ENCODE assay signal across 20 cellular contexts in the genomic region with DNA sequence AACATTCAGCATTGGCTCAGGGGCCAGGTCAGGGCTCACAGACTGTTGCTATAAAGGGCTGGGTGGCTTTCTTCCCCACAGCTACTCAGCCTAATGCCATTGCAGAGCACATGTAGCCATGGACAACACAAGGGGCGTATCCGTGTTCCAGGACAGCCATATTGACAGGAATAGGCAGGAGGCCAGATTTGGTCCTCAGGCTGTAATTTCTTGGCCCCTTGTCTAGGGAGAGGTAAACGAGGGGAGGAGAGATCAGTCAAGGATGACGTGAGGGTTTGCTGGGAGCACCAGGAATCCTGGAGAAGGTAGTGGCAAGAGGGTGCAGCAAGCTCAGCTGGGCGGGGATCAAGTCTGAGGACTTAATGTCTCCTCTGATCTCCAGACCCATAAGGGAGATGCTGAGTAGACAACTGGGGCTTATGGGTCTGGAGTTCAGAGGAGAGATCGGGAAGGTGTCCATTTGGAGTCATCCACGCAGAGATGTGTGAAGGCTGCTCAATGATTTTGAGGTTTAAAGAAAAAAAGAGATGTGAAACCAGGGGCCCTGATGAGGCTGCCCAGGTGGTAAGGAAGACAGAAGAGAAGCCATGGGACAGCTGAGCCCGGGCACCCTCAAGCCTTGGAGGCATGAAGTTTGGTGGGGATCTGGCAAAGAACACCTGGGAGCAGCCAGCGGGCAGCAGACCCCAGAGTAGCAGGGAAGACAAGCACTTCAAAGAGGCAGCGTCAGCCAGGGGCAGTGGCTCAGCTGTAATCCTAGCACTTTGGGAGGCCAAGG. TPM values are rescaled to one million over a fixed set of nuclear protein-coding genes. Genes with fewer than 3 reads are reported as not detected.
DNase-seq lines count a peak whose midpoint lies in the region; ATAC-seq and TF ChIP-seq lines count a peak whose summit lies in the region.
"Had no signal": no experiment of that assay in that cellular context is flagged by ENCODE, and none has a peak within 500 bp of the region (broad histone marks: within the 10 kb centered on the region; RNA-seq: fewer than 3 reads in every experiment).

No MANE protein-coding gene starts in this region.

- H3K4me2 ChIP-seq in H9 (ENCODE audit: insufficient read depth, insufficient read length, low read length), result no peak overlapping the region

- H3K4me1 Mint-ChIP-seq in Caco-2 (ENCODE audit: low read depth, unreplicated experiment) (no peaks in the 10 kb centered on the region), H9 (no peaks in the 10 kb centered on the region), neural crest cell (peaks cover 7% of the 10 kb centered on the region)
- no peaks in the 10 kb centered on the region for H3K4me1 Mint-ChIP-seq in activated CD8-positive, alpha-beta T cell treated with anti-CD3 and anti-CD28 coated beads for 36 hours (ENCODE audit: low read depth)
- H3K4me1 Mint-ChIP-seq: brain; CD4-positive, alpha-beta memory T cell had no signal

- WGBS in H9 (ENCODE audit: extremely low coverage, insufficient read length, low lambda C conversion rate), result no CpG with 5 or more reads among the region's 10 CpGs

- POLR2A ChIA-PET in Caco-2 (lab: Charles Lee), result no interaction called here
- POLR2A ChIA-PET in Panc1 (lab: Charles Lee), result no interaction called here
- POLR2A ChIA-PET in activated CD8-positive, alpha-beta T cell treated with anti-CD3 and anti-CD28 coated beads for 36 hours (lab: Charles Lee), result no interaction called here

- H2AFZ ChIP-seq in H9 (ENCODE audit: low read length), result no peak overlapping the region

- H3K23me2 ChIP-seq in H9 (ENCODE audit: insufficient read length, low read depth, low read length, poor library complexity, severe bottlenecking), result no peaks in the 10 kb centered on the region

- peaks cover 8% of the 10 kb centered on the region; the same call in 1 of the 2 replicates for H3K4me1 ChIP-seq in Caco-2
- H3K4me1 ChIP-seq in H9 (ENCODE audit: insufficient read depth, low read length), result no peaks in the 10 kb centered on the region
- peaks cover 40% of the 10 kb centered on the region for H3K4me1 ChIP-seq in Panc1 (ENCODE audit: control insufficient read depth, insufficient read depth, low read length)
- H3K4me1 ChIP-seq: HAP-1, SJSA1 had no signal

- H3K36me3 ChIP-seq in Caco-2 (ENCODE audit: control insufficient read depth, insufficient read depth, low read length) (peaks cover 4% of the 10 kb centered on the region), Panc1 (ENCODE audit: control insufficient read depth, insufficient read depth, low read length) (no peaks in the 10 kb centered on the region)
- H3K36me3 ChIP-seq: SJSA1 had no signal

- no peak overlapping the region for H4K8ac ChIP-seq in H9 (replicated peaks; ENCODE audit: insufficient read length, low read depth, low read length)

- no peak overlapping the region for H2BK15ac ChIP-seq in H9 (ENCODE audit: low read depth, low read length)

- H2BK120ac ChIP-seq in H9 (ENCODE audit: low read depth, low read length, poor library complexity, severe bottlenecking), result no peak overlapping the region

- BruUV-seq in Caco-2 (replicated peaks; lab: Mats Ljungman, UMichigan), result no TSS peak
- no TSS peak for BruUV-seq in Panc1 (replicated peaks; lab: Mats Ljungman, UMichigan)

- no peak overlapping the region for H4K5ac ChIP-seq in H9 (ENCODE audit: insufficient read length, low read depth, low read length)

- H3K18ac ChIP-seq in H9 (ENCODE audit: insufficient read length, low read depth, low read length), result no peak overlapping the region

- no peak overlapping the region for H3K9ac ChIP-seq in H9 (ENCODE audit: extremely low read depth, insufficient read length, low read length)

- no peak overlapping the region for H3K56ac ChIP-seq in H9 (ENCODE audit: insufficient read length, low read depth, low read length)

- H3K36me3 Mint-ChIP-seq in Caco-2 (ENCODE audit: insufficient read depth, unreplicated experiment) (peaks cover 80% of the 10 kb centered on the region), H9 (ENCODE audit: insufficient read depth in 1 of 3, low read depth in 3 of 3) (peaks cover 0 to 36% (median 16%) of the 10 kb centered on the region in 3 experiments; a peak in 5 of 7 replicates), neural crest cell (ENCODE audit: low read depth) (no peaks in the 10 kb centered on the region)
- no peaks in the 10 kb centered on the region for H3K36me3 Mint-ChIP-seq in activated CD8-positive, alpha-beta T cell treated with anti-CD3 and anti-CD28 coated beads for 36 hours (ENCODE audit: low read depth)
- H3K36me3 Mint-ChIP-seq: brain had no signal

- no peaks in the 10 kb centered on the region for H3K79me2 ChIP-seq in H9 (ENCODE audit: insufficient read depth, low read length)

- H3K4me3 Mint-ChIP-seq in Caco-2 (ENCODE audit: unreplicated experiment) (no peak overlapping the region), H9 (no peak overlapping the region), neural crest cell (no peak overlapping the region)
- H3K4me3 Mint-ChIP-seq in activated CD8-positive, alpha-beta T cell treated with anti-CD3 and anti-CD28 coated beads for 36 hours, result no peak overlapping the region
- H3K4me3 Mint-ChIP-seq: activated CD8-positive, alpha-beta T cell treated with anti-CD3 and anti-CD28 coated beads, Interleukin-2, amount 10 ng/mL, durations not matched to agents 7 days and 5 days; activated naive CD8-positive, alpha-beta T cell; brain; CD4-positive, alpha-beta memory T cell; T-helper 2 cell treated with Interferon-gamma antibody and Interleukin-4, amounts not matched to agents 5 μg/mL and 100 μg/mL, for 36 hours had no signal

- H2AK5ac ChIP-seq in H9 (ENCODE audit: insufficient read length, low read length), result no peak overlapping the region

- no peaks in the 10 kb centered on the region for H3K27me3 ChIP-seq in Caco-2 (replicated peaks; ENCODE audit: control insufficient read depth, insufficient read depth, low read length)
- H3K27me3 ChIP-seq in H9 (ENCODE audit: insufficient read depth, low read length), result no peaks in the 10 kb centered on the region
- H3K27me3 ChIP-seq in Panc1 (ENCODE audit: control insufficient read depth, insufficient read depth, low read length), result no peaks in the 10 kb centered on the region
- H3K27me3 ChIP-seq: left lung, SJSA1 had no signal

- H3K9me3 Mint-ChIP-seq in Caco-2 (ENCODE audit: unreplicated experiment) (no peaks in the 10 kb centered on the region), H9 (no peaks in the 10 kb centered on the region), neural crest cell (no peaks in the 10 kb centered on the region)
- H3K9me3 Mint-ChIP-seq in activated CD8-positive, alpha-beta T cell treated with anti-CD3 and anti-CD28 coated beads for 36 hours, result no peaks in the 10 kb centered on the region
- H3K9me3 Mint-ChIP-seq: brain; CD4-positive, alpha-beta memory T cell; T-helper 2 cell treated with Interferon-gamma antibody and Interleukin-4, amounts not matched to agents 5 μg/mL and 100 μg/mL, for 36 hours had no signal

- CTCF ChIA-PET in Caco-2 (lab: Charles Lee), result interaction anchor here (2.4 kb wide), 1 partner anchor 50 kb away, joined by 17 read pairs; a partner anchor contains a TSS
- CTCF ChIA-PET in Panc1 (lab: Charles Lee), result no interaction called here
- CTCF ChIA-PET in activated CD8-positive, alpha-beta T cell treated with anti-CD3 and anti-CD28 coated beads for 36 hours (lab: Charles Lee), result interaction anchor here (2.3 to 2.4 kb wide), 2 partner anchors 35 to 66 kb away, joined by 6 to 10 read pairs; a partner anchor contains a TSS

- H4K91ac ChIP-seq in H9 (ENCODE audit: insufficient read length, low read depth, low read length), result no peak overlapping the region

- H3K4me3 ChIP-seq in Caco-2 (ENCODE audit: low read depth, low read length) (no peak overlapping the region), Panc1 (ENCODE audit: low read depth in 2 of 2, low read length in 2 of 2) (no peak overlapping the region)
- H3K4me3 ChIP-seq: HAP-1, left lung, mucosa of descending colon, SJSA1 had no signal

- H3K27me3 Mint-ChIP-seq in Caco-2 (ENCODE audit: insufficient read depth, unreplicated experiment) (no peaks in the 10 kb centered on the region), H9 (ENCODE audit: low read depth) (no peaks in the 10 kb centered on the region), neural crest cell (ENCODE audit: low read depth) (no peaks in the 10 kb centered on the region)
- H3K27me3 Mint-ChIP-seq in activated CD8-positive, alpha-beta T cell treated with anti-CD3 and anti-CD28 coated beads for 36 hours, result no peaks in the 10 kb centered on the region
- H3K27me3 Mint-ChIP-seq: activated naive CD8-positive, alpha-beta T cell; brain; CD4-positive, alpha-beta memory T cell had no signal

- no peak for DNase-seq in Caco-2
- no peak for DNase-seq in H9
- no peak for DNase-seq in Panc1 (ENCODE audit: low read depth, low spot score)
- DNase-seq in neural crest cell (ENCODE audit: low read depth, low spot score), result no peak
- no peak for DNase-seq in activated CD8-positive, alpha-beta T cell treated with anti-CD3 and anti-CD28 coated beads for 36 hours
- no peak for DNase-seq in Right ventricle myocardium inferior (ENCODE audit: missing footprints)
- DNase-seq in amniotic stem cell (lab: John Stamatoyannopoulos, UW), result no peak
- DNase-seq: activated CD4-positive, CD25-positive, alpha-beta regulatory T cell; activated CD8-positive, alpha-beta T cell treated with anti-CD3 and anti-CD28 coated beads, Interleukin-2, amount 10 ng/mL, durations not matched to agents 7 days and 5 days; CD4-positive, alpha-beta memory T cell; left lung; mucosa of descending colon; NCI-H1694 treated with DMSO at 0.1 percent for 48 hours; right cardiac atrium had no signal

- H3K14ac ChIP-seq in H9 (ENCODE audit: insufficient read depth, low read length), result no peak overlapping the region

- H2BK12ac ChIP-seq in H9 (ENCODE audit: insufficient read length, low read depth, low read length), result no peak overlapping the region

- no peak overlapping the region for H3T11ph ChIP-seq in H9 (ENCODE audit: low read length)

- TF ChIP-seq CTCF in Caco-2 (IDR thresholded peaks at IDR 0.05; ENCODE audit: insufficient read depth in 1 of 2, low read depth in 1 of 2, low read length in 1 of 2, severe bottlenecking in 1 of 2, unreplicated experiment in 1 of 2), result no peak
- TF ChIP-seq CTCF in H9 (conservative IDR thresholded peaks at IDR 0.05), result no peak
- no peak for TF ChIP-seq CTCF in Panc1 (IDR thresholded peaks at IDR 0.05)
- no peak for TF ChIP-seq CTCF in neural crest cell (conservative IDR thresholded peaks at IDR 0.05)
- no peak for TF ChIP-seq CTCF in activated CD8-positive, alpha-beta T cell treated with anti-CD3 and anti-CD28 coated beads for 36 hours (IDR thresholded peaks at IDR 0.05)

- H3K27ac Mint-ChIP-seq in Caco-2 (ENCODE audit: unreplicated experiment), result peak overlapping the region; percentile 58
- peak overlapping the region in 2 of 3 experiments; percentile 3 to 85; a peak in 3 of 7 replicates for H3K27ac Mint-ChIP-seq in H9
- peak overlapping the region; percentile 41 for H3K27ac Mint-ChIP-seq in neural crest cell (ENCODE audit: unreplicated experiment)
- no peak overlapping the region for H3K27ac Mint-ChIP-seq in activated CD8-positive, alpha-beta T cell treated with anti-CD3 and anti-CD28 coated beads for 36 hours
- H3K27ac Mint-ChIP-seq: activated CD8-positive, alpha-beta T cell treated with anti-CD3 and anti-CD28 coated beads, Interleukin-2, amount 10 ng/mL, durations not matched to agents 7 days and 5 days; activated naive CD8-positive, alpha-beta T cell; T-helper 2 cell treated with Interferon-gamma antibody and Interleukin-4, amounts not matched to agents 5 μg/mL and 100 μg/mL, for 36 hours had no signal

- no peak overlapping the region for H2BK5ac ChIP-seq in H9 (ENCODE audit: insufficient read length, low read length)

- H3K23ac ChIP-seq in H9 (ENCODE audit: insufficient read length, low read depth, low read length), result no peak overlapping the region

- no peak overlapping the region for H2BK20ac ChIP-seq in H9 (ENCODE audit: low read depth, low read length, poor library complexity, severe bottlenecking)

- in situ Hi-C loops in Panc1 (cut with HindIII; ENCODE audit: low pct_unique_long_range_greater_than_20kb, low sequenced_read_pairs), result no loop called here

- H4K20me1 ChIP-seq in H9 (ENCODE audit: control insufficient read depth, insufficient read depth, insufficient read length), result no peaks in the 10 kb centered on the region

- no peaks in the 10 kb centered on the region for H3K9me3 ChIP-seq in Caco-2
- no peaks in the 10 kb centered on the region for H3K9me3 ChIP-seq in H9 (ENCODE audit: control insufficient read depth, low read depth, low read length)
- no peaks in the 10 kb centered on the region for H3K9me3 ChIP-seq in Panc1 (ENCODE audit: control insufficient read depth, insufficient read depth, low read depth, low read length)
- H3K9me3 ChIP-seq: HAP-1, left lung, mucosa of descending colon, SJSA1 had no signal

- intact Hi-C loops in Caco-2 (cut with micrococcal nuclease; ENCODE audit: unreplicated experiment), result no loop called here
- intact Hi-C loops in Panc1 (cut with micrococcal nuclease; ENCODE audit: unreplicated experiment), result no loop called here
- intact Hi-C loops in activated CD8-positive, alpha-beta T cell treated with anti-CD3 and anti-CD28 coated beads for 36 hours (cut with micrococcal nuclease), result no loop called here
- intact Hi-C loops in Right ventricle myocardium inferior (cut with DNase I), result no loop called here

- no peak overlapping the region for H3K4ac ChIP-seq in H9 (ENCODE audit: low read depth, low read length)

- H3K27ac ChIP-seq in H9 (ENCODE audit: insufficient read length, low read depth, low read length), result no peak overlapping the region
- peak overlapping the region; percentile 71; the same call in 1 of the 2 replicates for H3K27ac ChIP-seq in Panc1 (ENCODE audit: low read length)
- H3K27ac ChIP-seq: left lung, SJSA1 had no signal

- no peaks in the 10 kb centered on the region for H3K79me1 ChIP-seq in H9 (ENCODE audit: insufficient read depth, low read depth, low read length, poor library complexity, severe bottlenecking)

- ATAC-seq in Panc1 (no peak), GM21515 (IDR thresholded peaks at IDR 0.05; ENCODE audit: unreplicated experiment) (no peak), Right ventricle myocardium inferior (no peak)
- no peak for ATAC-seq in activated CD8-positive, alpha-beta T cell treated with anti-CD3 and anti-CD28 coated beads for 36 hours
- ATAC-seq: activated CD8-positive, alpha-beta T cell treated with anti-CD3 and anti-CD28 coated beads, Interleukin-2, amount 10 ng/mL, durations not matched to agents 7 days and 5 days; left lung; mucosa of descending colon; right cardiac atrium had no signal

RNA-seq across cellular contexts. Expression of a gene that starts 21.0 kb away (rescaled TPM):
- total RNA-seq in Caco-2 (2022) (12.3 and 24.4 TPM in 2 replicates), H9 (2021) (35.3 and 41.9 TPM in 2 replicates), Panc1 (2021; ENCODE audit: unreplicated experiment) (26.5 TPM), neural crest cell (23.3 and 23.7 TPM in 2 replicates), Right ventricle myocardium inferior (43.7 TPM)
- 26.4 TPM for polyA plus RNA-seq in Panc1 (2012; ENCODE audit: insufficient read length)
- 10 to 100 TPM; 24.9 to 28.7 TPM for total RNA-seq in activated CD8-positive, alpha-beta T cell treated with anti-CD3 and anti-CD28 coated beads for 36 hours

RNA-seq across cellular contexts. Expression of a gene that starts 41.1 kb away (rescaled TPM):
- total RNA-seq in Caco-2 (2022), result 165 and 179 TPM in 2 replicates
- total RNA-seq in H9 (2021), result 85.9 and 90.4 TPM in 2 replicates
- 201 TPM for total RNA-seq in Panc1 (2021; ENCODE audit: unreplicated experiment)
- polyA plus RNA-seq in Panc1 (2012; ENCODE audit: insufficient read length), result 233 TPM
- 3.4 and 4.3 TPM in 2 replicates for total RNA-seq in neural crest cell
- total RNA-seq in activated CD8-positive, alpha-beta T cell treated with anti-CD3 and anti-CD28 coated beads for 36 hours, result 1 to 10 TPM; 7.2 to 7.4 TPM
- total RNA-seq in Right ventricle myocardium inferior, result 4.1 TPM

RNA-seq across cellular contexts. Expression of a gene that starts 50.3 kb away (rescaled TPM):
- 71.3 and 74.5 TPM in 2 replicates for total RNA-seq in Caco-2 (2022)
- total RNA-seq in H9 (2021), result 44.5 and 45.5 TPM in 2 replicates
- total RNA-seq in Panc1 (2021; ENCODE audit: unreplicated experiment), result 78.7 TPM
- polyA plus RNA-seq in Panc1 (2012; ENCODE audit: insufficient read length), result 50.8 TPM
- total RNA-seq in neural crest cell, result 48.1 and 49.0 TPM in 2 replicates
- 10 to 100 TPM; 38.8 to 45.4 TPM for total RNA-seq in activated CD8-positive, alpha-beta T cell treated with anti-CD3 and anti-CD28 coated beads for 36 hours
- 6.1 TPM for total RNA-seq in Right ventricle myocardium inferior

RNA-seq across cellular contexts. Expression of a gene that starts 51.3 kb away (rescaled TPM):
- total RNA-seq in Caco-2 (2022) (41.8 and 48.9 TPM in 2 replicates), H9 (2021) (35.2 and 37.0 TPM in 2 replicates), Panc1 (2021; ENCODE audit: unreplicated experiment) (40.0 TPM), neural crest cell (42.3 and 44.5 TPM in 2 replicates), Right ventricle myocardium inferior (39.1 TPM)
- polyA plus RNA-seq in Panc1 (2012; ENCODE audit: insufficient read length), result 20.3 TPM
- total RNA-seq in activated CD8-positive, alpha-beta T cell treated with anti-CD3 and anti-CD28 coated beads for 36 hours, result 1 to 10 TPM; 2.2 to 2.5 TPM
- polyA plus RNA-seq: CD4-positive, alpha-beta memory T cell had no signal

Comparison
In these comparisons a context has a peak if more than half of its experiments do, and no peak if none do; other contexts are left out.
1. RNA of a gene that starts 41.1 kb away (total RNA-seq): 201 TPM in Panc1 (single experiment), 165 to 179 TPM in Caco-2 and 85.9 to 90.4 TPM in H9; 7.2 to 7.4 TPM in activated CD8-positive, alpha-beta T cell treated with anti-CD3 and anti-CD28 coated beads for 36 hours, 4.1 TPM in Right ventricle myocardium inferior (single experiment) and 3.4 to 4.3 TPM in neural crest cell; every median in the first group is over 10 times any median in the second.